Comparison of ENCODE assay signal across 8 cellular contexts in the genomic region with DNA sequence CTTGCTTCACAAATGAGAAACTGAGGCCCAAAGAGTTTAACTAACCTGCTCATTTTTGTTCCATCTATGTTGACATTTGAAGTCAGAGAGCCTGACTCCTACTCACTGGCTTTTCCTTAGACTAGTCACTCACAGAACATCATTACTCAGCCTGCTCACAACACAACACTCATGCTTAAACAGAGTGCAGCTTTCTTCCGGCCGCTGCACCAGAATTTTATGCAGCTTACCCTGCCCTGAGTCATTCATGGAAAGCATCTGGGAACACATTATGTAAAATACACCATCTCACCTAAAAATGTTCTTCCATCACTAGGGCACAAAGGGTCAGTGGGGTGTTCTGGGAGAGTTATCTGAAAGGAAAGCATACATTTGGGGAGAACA.
DNase-seq lines count a peak whose midpoint lies in the region; ATAC-seq and TF ChIP-seq lines count a peak whose summit lies in the region.
"Had no signal": no experiment of that assay in that cellular context is flagged by ENCODE, and none has a peak within 500 bp of the region (broad histone marks: within the 10 kb centered on the region; RNA-seq: fewer than 3 reads in every experiment).

No MANE protein-coding gene starts in this region.

- no peak overlapping the region for H3K27ac ChIP-seq in upper lobe of left lung

- TF ChIP-seq CTCF in upper lobe of left lung (IDR thresholded peaks at IDR 0.05): no peak

- ATAC-seq in GM19351 (IDR thresholded peaks at IDR 0.05; ENCODE audit: unreplicated experiment) (peak; percentile 68), HG03558 (IDR thresholded peaks at IDR 0.05; ENCODE audit: extremely low read depth, unreplicated experiment) (peak; percentile 37), upper lobe of left lung (ENCODE audit: low FRiP score in 2 of 2) (no peak)
- ATAC-seq: HCT116 had no signal

- TF ChIP-seq POLR2A in upper lobe of left lung (IDR thresholded peaks at IDR 0.05): no peak

- no peak for TF ChIP-seq EP300 in upper lobe of left lung (IDR thresholded peaks at IDR 0.05)

- 69 to 79% methylated on average over 2 of the region's 2 CpGs for WGBS in upper lobe of left lung, 2 donors

- H3K9me3 ChIP-seq in upper lobe of left lung: no peaks in the 10 kb centered on the region

- H3K36me3 ChIP-seq in upper lobe of left lung: no peaks in the 10 kb centered on the region

- DNase-seq in dermis blood vessel endothelial cell: peak; percentile 87
- peak; percentile 93 for DNase-seq in stromal cell of bone marrow (ENCODE audit: low read depth)
- no peak for DNase-seq in DMS114 treated with DMSO at 0.1 percent for 48 hours (lab: John Stamatoyannopoulos, UW; ENCODE audit: unreplicated experiment)
- DNase-seq in NCI-H2227 treated with DMSO at 0.1 percent for 48 hours (lab: John Stamatoyannopoulos, UW): no peak
- no peak for DNase-seq in upper lobe of left lung

- H3K4me3 ChIP-seq in upper lobe of left lung: no peak overlapping the region

- no peaks in the 10 kb centered on the region for H3K27me3 ChIP-seq in upper lobe of left lung

- peaks cover 0 to 14% (median 0%) of the 10 kb centered on the region in 4 donors for H3K4me1 ChIP-seq in upper lobe of left lung

Comparison
In these comparisons a context has a peak if more than half of its experiments do, and no peak if none do; other contexts are left out.
1. ATAC-seq: peak in GM19351 (single experiment) and HG03558 (single experiment); none in upper lobe of left lung (0 of 2).
2. DNase-seq: peak in dermis blood vessel endothelial cell (single experiment) and stromal cell of bone marrow (single experiment); none in DMS114 treated with DMSO at 0.1 percent for 48 hours (single experiment), NCI-H2227 treated with DMSO at 0.1 percent for 48 hours (single experiment) and upper lobe of left lung (0 of 2).